Comparison of ENCODE assay signal across 9 cellular contexts in genomic region chr7:32992750-32993149, GRCh38. TPM values are rescaled to one million over a fixed set of nuclear protein-coding genes. Genes with fewer than 3 reads are reported as not detected.
DNase-seq lines count a peak whose midpoint lies in the region; ATAC-seq, FAIRE-seq and TF ChIP-seq lines count a peak whose summit lies in the region.
"Not testable (repeated sequence)": the region's sequence is repeated elsewhere in the genome, so short reads cannot be mapped to it uniquely, and the experiment has no call there.
"Had no signal": no experiment of that assay in that cellular context is flagged by ENCODE, and none has a peak within 500 bp of the region (broad histone marks: within the 10 kb centered on the region; RNA-seq: fewer than 3 reads in every experiment).

No MANE protein-coding gene starts in this region.

- peak overlapping the region; percentile 26 for H3K4me3 Mint-ChIP-seq in activated T-helper 17 cell treated with anti-CD3 and anti-CD28 coated beads, Interleukin-2, amount 50 U/mL, for 72 hours

- WGBS in heart left ventricle, 4 donors: 60 to 67% (median 63%) methylated on average over 6 of the region's 6 CpGs
- WGBS in transverse colon (ENCODE audit: low coverage in 1 of 2), 2 donors: 58% methylated on average over 6 of the region's 6 CpGs; no CpG with 5 or more reads in 1 of the 2 donors

- TF ChIP-seq POLR2A in heart left ventricle (IDR thresholded peaks at IDR 0.05); transverse colon (IDR thresholded peaks at IDR 0.05): not testable (repeated sequence)

- DNase-seq in EH (ENCODE audit: low read depth) (peak; percentile 11), RWPE1 (ENCODE audit: low spot score) (peak; percentile 44), transverse colon (peak; percentile 72)
- DNase-seq in heart left ventricle; lower lobe of right lung; omental fat pad (ENCODE audit: low spot score): not testable (repeated sequence)

- CTCF ChIA-PET in RWPE1 (lab: Yijun Ruan, JAX): not testable (repeated sequence)

- not testable (repeated sequence) for H3K9me3 Mint-ChIP-seq in activated T-helper 17 cell treated with anti-CD3 and anti-CD28 coated beads, Interleukin-2, amount 50 U/mL, for 72 hours

- H3K27me3 Mint-ChIP-seq in activated T-helper 17 cell treated with anti-CD3 and anti-CD28 coated beads, Interleukin-2, amount 50 U/mL, for 72 hours: not testable (repeated sequence)

- H3K4me1 ChIP-seq in heart left ventricle (peaks cover 0 to 12% (median under 1%) of the 10 kb centered on the region in 12 donors), transverse colon (peaks cover 0 to 11% (median 9%) of the 10 kb centered on the region in 4 donors)
- not testable (repeated sequence) for H3K4me1 ChIP-seq in lower lobe of right lung

- H3K36me3 ChIP-seq in heart left ventricle: peaks cover 0 to 34% (median 16%) of the 10 kb centered on the region in 9 donors
- peaks cover 15% of the 10 kb centered on the region for H3K36me3 ChIP-seq in lower lobe of right lung
- H3K36me3 ChIP-seq in transverse colon: not testable (repeated sequence)

- H3K27me3 ChIP-seq in heart left ventricle; lower lobe of right lung (ENCODE audit: low read depth); transverse colon: not testable (repeated sequence)

- in situ Hi-C loops in transverse colon (cut with MboI; ENCODE audit: low pct_ligation_motif_present in 1 of 4, low pct_unique_long_range_greater_than_20kb in 1 of 4, low sequenced_read_pairs in 3 of 4): not testable (repeated sequence)

- not testable (repeated sequence) for H3K4me3 ChIP-seq in heart left ventricle, lower lobe of right lung, transverse colon

- H3K4me1 Mint-ChIP-seq in activated T-helper 17 cell treated with anti-CD3 and anti-CD28 coated beads, Interleukin-2, amount 50 U/mL, for 72 hours: not testable (repeated sequence)

- intact Hi-C loops in heart left ventricle (cut with DNase I); lower lobe of right lung (cut with DNase I); transverse colon (cut with DNase I; ENCODE audit: low total_unique reads): not testable (repeated sequence)

- not testable (repeated sequence) for H3K27ac ChIP-seq in RWPE1, lower lobe of right lung
- H3K27ac ChIP-seq in heart left ventricle: peak overlapping the region in 2 of 12 donors; percentile 4 to 5
- peak overlapping the region; percentile 62 to 73 (median 68) for H3K27ac ChIP-seq in transverse colon

- not testable (repeated sequence) for H3K9me3 ChIP-seq in heart left ventricle, lower lobe of right lung, transverse colon

- POLR2A ChIA-PET in RWPE1 (lab: Yijun Ruan, JAX; ENCODE audit: low non-redundant PET): not testable (repeated sequence)

- peak; percentile 68 for FAIRE-seq in colon (lab: Jason Lieb, UNC)

- TF ChIP-seq EP300 in transverse colon (IDR thresholded peaks at IDR 0.05; ENCODE audit: low read depth): not testable (repeated sequence)

- not testable (repeated sequence) for H3K36me3 Mint-ChIP-seq in activated T-helper 17 cell treated with anti-CD3 and anti-CD28 coated beads, Interleukin-2, amount 50 U/mL, for 72 hours (ENCODE audit: low read depth)

- peak; percentile 85 for ATAC-seq in activated T-helper 17 cell treated with anti-CD3 and anti-CD28 coated beads, Interleukin-2, amount 50 U/mL, for 72 hours (replicated peaks)
- ATAC-seq in heart left ventricle (peak in 3 of 4 donors; percentile 29 to 49 (median 43)), lower lobe of right lung (peak; percentile 40 to 80), omental fat pad (ENCODE audit: low FRiP score) (peak; percentile 57)

- not testable (repeated sequence) for TF ChIP-seq CTCF in RWPE1 (conservative IDR thresholded peaks at IDR 0.05; ENCODE audit: low read depth); heart left ventricle (IDR thresholded peaks at IDR 0.05); lower lobe of right lung (IDR thresholded peaks at IDR 0.05); omental fat pad (IDR thresholded peaks at IDR 0.05); transverse colon (IDR thresholded peaks at IDR 0.05)

- peak overlapping the region; percentile 46 for H3K27ac Mint-ChIP-seq in activated T-helper 17 cell treated with anti-CD3 and anti-CD28 coated beads, Interleukin-2, amount 50 U/mL, for 72 hours

RNA-seq across cellular contexts. Expression of gene FKBP9, which starts 35.5 kb away (rescaled TPM):
- 1 to 10 TPM in 1 of 2 donors, under 1 TPM in 1; 0.65 to 1.7 TPM for total RNA-seq in activated T-helper 17 cell treated with anti-CD3 and anti-CD28 coated beads, Interleukin-2, amount 50 U/mL, for 72 hours
- total RNA-seq in heart left ventricle (100 to 1,000 TPM in 7 of 9 donors, 10 to 100 TPM in 2; 91.1 to 146 (median 130) TPM), lower lobe of right lung (104 TPM), omental fat pad (100 to 1,000 TPM in 1 of 4 donors, 10 to 100 TPM in 3; 86.0 to 269 (median 91.3) TPM), transverse colon (100 to 1,000 TPM; 124 to 191 (median 180) TPM)
- polyA plus RNA-seq in heart left ventricle: 10 to 100 TPM; 37.1 to 56.2 TPM
- total RNA-seq: CD4-positive, alpha-beta T cell had no signal

Comparison
In these comparisons a context has a peak if more than half of its experiments do, and no peak if none do; other contexts are left out.
1. RNA of gene FKBP9, which starts 35.5 kb away (total RNA-seq): 124 to 191 TPM in transverse colon, 91.1 to 146 TPM in heart left ventricle, 104 TPM in lower lobe of right lung (single experiment) and 86.0 to 269 TPM in omental fat pad; 0.65 to 1.7 TPM in activated T-helper 17 cell treated with anti-CD3 and anti-CD28 coated beads, Interleukin-2, amount 50 U/mL, for 72 hours; every median in the first group is over 10 times any median in the second.
2. Peak in every context shown above with its lines, with median percentiles within 50 percentile points of each other: ATAC-seq.